Comparison of ENCODE assay signal across 29 cellular contexts in genomic region chr5:77908787-77909186, GRCh38.
"Had no signal": no experiment of that assay in that cellular context is flagged by ENCODE, and none has a peak within 500 bp of the region (broad histone marks: within the 10 kb centered on the region; RNA-seq: fewer than 3 reads in every experiment).

No MANE protein-coding gene starts in this region.

- H3K4me3 ChIP-seq: ascending aorta, breast epithelium, cardiac muscle cell, coronary artery, dorsolateral prefrontal cortex had no signal

- H3K27ac Mint-ChIP-seq: activated CD4-positive, alpha-beta memory T cell treated with anti-CD3 and anti-CD28 coated beads for 36 hours; activated CD4-positive, alpha-beta T cell treated with anti-CD3 and anti-CD28 coated beads for 36 hours; activated CD4-positive, alpha-beta T cell treated with anti-CD3 and anti-CD28 coated beads, Interleukin-2, amount 10 ng/mL, durations not matched to agents 24 days and 14 days; activated naive CD4-positive, alpha-beta T cell treated with anti-CD3 and anti-CD28 coated beads, Interleukin-2, amount 10 ng/mL, durations not matched to agents 7 days and 5 days; activated naive CD4-positive, alpha-beta T cell treated with anti-CD3 and anti-CD28 coated beads, Interleukin-2, amount 50 U/mL, for 72 hours; activated naive CD8-positive, alpha-beta T cell treated with anti-CD3 and anti-CD28 coated beads, Interleukin-2, amount 10 ng/mL, durations not matched to agents 7 days and 5 days; activated T-cell treated with anti-CD3 and anti-CD28 coated beads, Interleukin-2, amount 50 U/mL, for 24 hours; activated T-cell treated with anti-CD3 and anti-CD28 coated beads, Interleukin-2, amount 50 U/mL, for 72 hours; brain; dendritic cell treated with granulocyte-macrophage colony-stimulating factor and Interleukin-4, amounts not matched to agents 40 ng/mL and 50 ng/mL, for 4 days; endodermal cell had no signal

- H3K36me3 Mint-ChIP-seq: activated CD4-positive, alpha-beta memory T cell treated with anti-CD3 and anti-CD28 coated beads for 36 hours; activated naive CD4-positive, alpha-beta T cell treated with anti-CD3 and anti-CD28 coated beads, Interleukin-2, amount 10 ng/mL, durations not matched to agents 7 days and 5 days; activated naive CD4-positive, alpha-beta T cell treated with anti-CD3 and anti-CD28 coated beads, Interleukin-2, amount 50 U/mL, for 72 hours; activated naive CD8-positive, alpha-beta T cell treated with anti-CD3 and anti-CD28 coated beads, Interleukin-2, amount 10 ng/mL, durations not matched to agents 7 days and 5 days; brain had no signal

- H3K4me3 Mint-ChIP-seq: activated CD4-positive, alpha-beta memory T cell treated with anti-CD3 and anti-CD28 coated beads for 36 hours; activated CD4-positive, alpha-beta T cell treated with anti-CD3 and anti-CD28 coated beads for 36 hours; activated CD4-positive, alpha-beta T cell treated with anti-CD3 and anti-CD28 coated beads, Interleukin-2, amount 10 ng/mL, durations not matched to agents 24 days and 14 days; activated naive CD4-positive, alpha-beta T cell treated with anti-CD3 and anti-CD28 coated beads, Interleukin-2, amount 10 ng/mL, durations not matched to agents 7 days and 5 days; activated naive CD8-positive, alpha-beta T cell treated with anti-CD3 and anti-CD28 coated beads, Interleukin-2, amount 10 ng/mL, durations not matched to agents 7 days and 5 days; activated T-cell treated with anti-CD3 and anti-CD28 coated beads, Interleukin-2, amount 50 U/mL, for 24 hours; activated T-cell treated with anti-CD3 and anti-CD28 coated beads, Interleukin-2, amount 50 U/mL, for 72 hours; brain; dendritic cell treated with granulocyte-macrophage colony-stimulating factor and Interleukin-4, amounts not matched to agents 40 ng/mL and 50 ng/mL, for 4 days; endodermal cell had no signal

- DNase-seq: activated CD4-positive, alpha-beta memory T cell treated with anti-CD3 and anti-CD28 coated beads for 36 hours; activated CD4-positive, alpha-beta T cell treated with anti-CD3 and anti-CD28 coated beads for 36 hours; activated CD4-positive, alpha-beta T cell treated with anti-CD3 and anti-CD28 coated beads, Interleukin-2, amount 10 ng/mL, durations not matched to agents 24 days and 14 days; activated CD4-positive, CD25-positive, alpha-beta regulatory T cell; activated CD4-positive, CD25-positive, alpha-beta regulatory T cell treated with anti-CD3 and anti-CD28 coated beads, Interleukin-2, amount 50 U/mL, for 72 hours; activated CD8-positive, alpha-beta memory T cell treated with anti-CD3 and anti-CD28 coated beads, Interleukin-2, amount 50 U/mL, for 48 hours; activated gamma-delta T cell; activated naive CD4-positive, alpha-beta T cell; activated naive CD4-positive, alpha-beta T cell treated with anti-CD3 and anti-CD28 coated beads, Interleukin-2, amount 10 ng/mL, durations not matched to agents 7 days and 5 days; activated naive CD8-positive, alpha-beta T cell treated with anti-CD3 and anti-CD28 coated beads, Interleukin-2, amount 10 ng/mL, durations not matched to agents 7 days and 5 days; activated T-cell treated with anti-CD3 and anti-CD28 coated beads for 4 hours; activated T-cell treated with anti-CD3 and anti-CD28 coated beads, Interleukin-2, amount 50 U/mL, for 24 hours; activated T-cell treated with anti-CD3 and anti-CD28 coated beads, Interleukin-2, amount 50 U/mL, for 72 hours; central memory CD4-positive, alpha-beta T cell; cerebellar nuclear complex; dorsolateral prefrontal cortex; effector memory CD4-positive, alpha-beta T cell; endodermal cell; foreskin fibroblast; head of caudate nucleus; hippocampal formation had no signal

- H3K9me3 ChIP-seq: ascending aorta, breast epithelium had no signal

- H3K9me3 Mint-ChIP-seq: activated CD4-positive, alpha-beta memory T cell treated with anti-CD3 and anti-CD28 coated beads for 36 hours; activated CD4-positive, alpha-beta T cell treated with anti-CD3 and anti-CD28 coated beads, Interleukin-2, amount 10 ng/mL, durations not matched to agents 24 days and 14 days; activated naive CD4-positive, alpha-beta T cell treated with anti-CD3 and anti-CD28 coated beads, Interleukin-2, amount 10 ng/mL, durations not matched to agents 7 days and 5 days; activated naive CD8-positive, alpha-beta T cell treated with anti-CD3 and anti-CD28 coated beads, Interleukin-2, amount 10 ng/mL, durations not matched to agents 7 days and 5 days; activated T-cell treated with anti-CD3 and anti-CD28 coated beads, Interleukin-2, amount 50 U/mL, for 24 hours; endodermal cell had no signal

- H3K27ac ChIP-seq: ascending aorta, breast epithelium, cardiac muscle cell, coronary artery, dorsolateral prefrontal cortex had no signal

- H3K4me1 ChIP-seq: ascending aorta, breast epithelium had no signal

- ATAC-seq: activated CD4-positive, alpha-beta T cell treated with anti-CD3 and anti-CD28 coated beads for 36 hours; activated naive CD4-positive, alpha-beta T cell treated with anti-CD3 and anti-CD28 coated beads, Interleukin-2, amount 50 U/mL, for 72 hours; activated T-cell treated with anti-CD3 and anti-CD28 coated beads, Interleukin-2, amount 50 U/mL, for 72 hours; esophagus mucosa had no signal

- H3K27me3 ChIP-seq: ascending aorta, breast epithelium, cardiac muscle cell had no signal

- H3K36me3 ChIP-seq: ascending aorta, breast epithelium, cardiac muscle cell had no signal

- H3K4me1 Mint-ChIP-seq: activated CD4-positive, alpha-beta T cell treated with anti-CD3 and anti-CD28 coated beads for 36 hours; activated CD4-positive, alpha-beta T cell treated with anti-CD3 and anti-CD28 coated beads, Interleukin-2, amount 10 ng/mL, durations not matched to agents 24 days and 14 days; activated naive CD4-positive, alpha-beta T cell treated with anti-CD3 and anti-CD28 coated beads, Interleukin-2, amount 10 ng/mL, durations not matched to agents 7 days and 5 days; activated naive CD8-positive, alpha-beta T cell treated with anti-CD3 and anti-CD28 coated beads, Interleukin-2, amount 10 ng/mL, durations not matched to agents 7 days and 5 days; endodermal cell had no signal
